17 cellular contexts compared by ENCODE assay signal in genomic region chr12:18340796-18341195, GRCh38.
A peak's percentile ranks its signal among the peaks of the same experiment; 100 is the strongest.
DNase-seq lines count a peak whose midpoint lies in the region; ATAC-seq and TF ChIP-seq lines count a peak whose summit lies in the region.
"Had no signal": no experiment of that assay in that cellular context is flagged by ENCODE, and none has a peak within 500 bp of the region (broad histone marks: within the 10 kb centered on the region; RNA-seq: fewer than 3 reads in every experiment).

No MANE protein-coding gene starts in this region.

- POLR2A ChIA-PET in IMR-90 (lab: Charles Lee; ENCODE audit: unreplicated experiment) = no interaction called here

- dilution Hi-C loops in IMR-90 (cut with HindIII; ENCODE audit: low sequenced_read_pairs, unreplicated experiment) = no loop called here

- BruUV-seq in IMR-90 (replicated peaks; lab: Mats Ljungman, UMichigan) = no TSS peak

- H2BK15ac ChIP-seq in IMR-90 (ENCODE audit: low read depth, low read length) = no peak overlapping the region

- no CpG with 5 or more reads among the region's 7 CpGs for WGBS in IMR-90 (ENCODE audit: extremely low coverage in 2 of 2, insufficient read length in 1 of 2), 2 experiments
- WGBS in esophagus squamous epithelium, 2 donors = 70 to 79% methylated on average over 7 of the region's 7 CpGs

- no peak overlapping the region for H3K14ac ChIP-seq in IMR-90 (replicated peaks; ENCODE audit: low read depth, low read length)

- TF ChIP-seq POLR2A in IMR-90 (IDR thresholded peaks at IDR 0.05; ENCODE audit: low read depth, low read length) (no peak), esophagus squamous epithelium (IDR thresholded peaks at IDR 0.05) (no peak)

- H3K4me1 ChIP-seq in IMR-90 (ENCODE audit: control insufficient read depth, insufficient read depth, low read length) (no peaks in the 10 kb centered on the region; the same call in 1 of the 2 replicates), esophagus squamous epithelium (no peaks in the 10 kb centered on the region)

- no peak overlapping the region for H2BK120ac ChIP-seq in IMR-90 (ENCODE audit: low read depth, low read length)

- no peak overlapping the region for H4K5ac ChIP-seq in IMR-90 (ENCODE audit: low read depth, low read length)

- H3K4me3 ChIP-seq in AG10803 (ENCODE audit: low read length) (no peak overlapping the region), IMR-90 (ENCODE audit: insufficient read depth, low read depth, low read length) (no peak overlapping the region), fibroblast of villous mesenchyme (ENCODE audit: low read depth, low read length) (no peak overlapping the region), esophagus squamous epithelium (no peak overlapping the region)
- H3K4me3 ChIP-seq: BLaER1 treated with 17β-estradiol and CSF1 and Interleukin-3, amounts not matched to agents 10 nM and 100 nM; GM12878 had no signal

- no peak overlapping the region for H4K8ac ChIP-seq in IMR-90 (ENCODE audit: low read depth in 2 of 2, low read length in 2 of 2)

- H3K9me3 ChIP-seq in IMR-90 (ENCODE audit: control insufficient read depth, insufficient read depth, low read length) (no peaks in the 10 kb centered on the region), esophagus squamous epithelium (no peaks in the 10 kb centered on the region)

- peak overlapping the region; percentile 58 for H2AFZ ChIP-seq in IMR-90 (replicated peaks; ENCODE audit: low read length, poor library complexity)

- DNase-seq in AG08395 (ENCODE audit: low spot score) (peak; percentile 2), AG10803 (ENCODE audit: low read depth) (peak; percentile 58), IMR-90 (no peak), fibroblast of villous mesenchyme (ENCODE audit: low read depth) (peak; percentile 47), cortex of kidney (lab: John Stamatoyannopoulos, UW) (no peak), esophagus squamous epithelium (lab: John Stamatoyannopoulos, UW) (no peak)
- DNase-seq: ACHN; Calu3; CD8-positive, alpha-beta T cell; DMS79 treated with DMSO at 0.1 percent for 48 hours; GF-D8; H9; KG1 had no signal

- no peak for ATAC-seq in IMR-90 (ENCODE audit: low read depth)
- no peak for ATAC-seq in HG03342 (IDR thresholded peaks at IDR 0.05; ENCODE audit: unreplicated experiment)
- ATAC-seq: CD8-positive, alpha-beta T cell; GM12878; HepG2 had no signal

- no peak for TF ChIP-seq CTCF in AG10803 (conservative IDR thresholded peaks at IDR 0.05; ENCODE audit: low read length)
- TF ChIP-seq CTCF in IMR-90 (conservative IDR thresholded peaks at IDR 0.05; ENCODE audit: low read depth, low read length) = no peak
- TF ChIP-seq CTCF in fibroblast of villous mesenchyme (IDR thresholded peaks at IDR 0.05; ENCODE audit: insufficient read depth, low read depth, low read length) = no peak
- TF ChIP-seq CTCF in esophagus squamous epithelium (IDR thresholded peaks at IDR 0.05) = no peak

- CTCF ChIA-PET in IMR-90 (lab: Yijun Ruan, JAX) = no interaction called here

- H4K20me1 ChIP-seq in IMR-90 (ENCODE audit: insufficient read depth, low read length) = no peaks in the 10 kb centered on the region
- H4K20me1 ChIP-seq: BLaER1 treated with 17β-estradiol and CSF1 and Interleukin-3, amounts not matched to agents 10 nM and 100 nM had no signal

- H2BK20ac ChIP-seq in IMR-90 (ENCODE audit: low read depth, low read length) = no peak overlapping the region

- H3K18ac ChIP-seq in IMR-90 (ENCODE audit: low read depth, low read length) = no peak overlapping the region

- H3K23ac ChIP-seq in IMR-90 (ENCODE audit: low read depth, low read length) = peak overlapping the region; percentile 33; the same call in 1 of the 2 replicates

- no peak overlapping the region for H3K4me2 ChIP-seq in IMR-90 (ENCODE audit: low read depth, low read length)
- H3K4me2 ChIP-seq: BLaER1 treated with 17β-estradiol and CSF1 and Interleukin-3, amounts not matched to agents 10 nM and 100 nM had no signal

- H2AK5ac ChIP-seq in IMR-90 (ENCODE audit: low read depth, low read length) = no peak overlapping the region

- H3K27ac ChIP-seq in IMR-90 (ENCODE audit: insufficient read depth, low read length) (no peak overlapping the region), esophagus squamous epithelium (no peak overlapping the region)
- H3K27ac ChIP-seq: BLaER1 treated with 17β-estradiol and CSF1 and Interleukin-3, amounts not matched to agents 10 nM and 100 nM had no signal

- H2AK9ac ChIP-seq in IMR-90 (replicated peaks; ENCODE audit: low read depth, low read length, poor library complexity) = peak overlapping the region; percentile 65

- H4K91ac ChIP-seq in IMR-90 (ENCODE audit: insufficient read depth, low read depth, low read length) = no peak overlapping the region

- no peak overlapping the region for H2BK5ac ChIP-seq in IMR-90 (ENCODE audit: low read depth, low read length, poor library complexity, severe bottlenecking)

- H3K9ac ChIP-seq in IMR-90 (ENCODE audit: low read depth, low read length) = no peak overlapping the region
- H3K9ac ChIP-seq: BLaER1 treated with 17β-estradiol and CSF1 and Interleukin-3, amounts not matched to agents 10 nM and 100 nM had no signal

- intact Hi-C loops in IMR-90 (cut with micrococcal nuclease) = no loop called here
- intact Hi-C loops in esophagus squamous epithelium (cut with DNase I) = no loop called here

- H3K36me3 ChIP-seq in IMR-90 (ENCODE audit: control insufficient read depth, insufficient read depth, low read length) (no peaks in the 10 kb centered on the region), esophagus squamous epithelium (no peaks in the 10 kb centered on the region)
- H3K36me3 ChIP-seq: BLaER1 treated with 17β-estradiol and CSF1 and Interleukin-3, amounts not matched to agents 10 nM and 100 nM had no signal

- no peaks in the 10 kb centered on the region for H3K79me1 ChIP-seq in IMR-90 (ENCODE audit: low read depth in 1 of 2, low read length in 2 of 2)

- no peaks in the 10 kb centered on the region; the same call in 1 of the 2 replicates for H3K9me1 ChIP-seq in IMR-90 (ENCODE audit: insufficient read depth, low read length)

- TF ChIP-seq RAD21 in IMR-90 (IDR thresholded peaks at IDR 0.05; ENCODE audit: low read length) = no peak

- no peak overlapping the region for H3K4ac ChIP-seq in IMR-90 (ENCODE audit: low read depth, low read length)

- no peak overlapping the region for H3K56ac ChIP-seq in IMR-90 (ENCODE audit: extremely low read depth, insufficient read depth, low read length)

- in situ Hi-C loops in IMR-90 (cut with MboI; ENCODE audit: low sequenced_read_pairs) = no loop called here

- H3K27me3 ChIP-seq in IMR-90 (ENCODE audit: control insufficient read depth, insufficient read depth, low read length) (no peaks in the 10 kb centered on the region), esophagus squamous epithelium (no peaks in the 10 kb centered on the region)
- H3K27me3 ChIP-seq: BLaER1 treated with 17β-estradiol and CSF1 and Interleukin-3, amounts not matched to agents 10 nM and 100 nM had no signal

TF ChIP-seq in IMR-90, 13 proteins besides CTCF, POLR2A, EP300 and RAD21:
- TF ChIP-seq MAFK (IDR thresholded peaks at IDR 0.05; ENCODE audit: low read depth, low read length) (no peak), MXI1 (IDR thresholded peaks at IDR 0.05; ENCODE audit: borderline replicate concordance, low read depth, low read length) (no peak), CEBPB (IDR thresholded peaks at IDR 0.05; ENCODE audit: low read depth, low read length) (no peak), MAZ (IDR thresholded peaks at IDR 0.05; ENCODE audit: borderline replicate concordance, low read depth, low read length) (no peak), FOS (IDR thresholded peaks at IDR 0.05; ENCODE audit: low read depth, low read length) (no peak), NFE2L2 (IDR thresholded peaks at IDR 0.05; ENCODE audit: low read depth, low read length) (no peak), ELK1 (IDR thresholded peaks at IDR 0.05; ENCODE audit: borderline replicate concordance, low read depth, low read length) (no peak), CHD1 (IDR thresholded peaks at IDR 0.05; ENCODE audit: low read depth, low read length) (no peak), RFX5 (IDR thresholded peaks at IDR 0.05; ENCODE audit: low read depth, low read length) (no peak), SMC3 (IDR thresholded peaks at IDR 0.05; ENCODE audit: low read depth, low read length) (no peak)

Comparison
In these comparisons a context has a peak if more than half of its experiments do, and no peak if none do; other contexts are left out.
1. DNase-seq: peak in AG08395 (single experiment), AG10803 (single experiment) and fibroblast of villous mesenchyme (single experiment); none in IMR-90 (single experiment), cortex of kidney (single experiment) and esophagus squamous epithelium (single experiment).